ENCODE assay signal across 1 cellular context in genomic region chr12:106131671-106132070, GRCh38.
TF ChIP-seq lines count a peak whose summit lies in the region.

No MANE protein-coding gene starts in this region.

TF ChIP-seq in HepG2, 621 proteins besides CTCF, POLR2A, EP300 and RAD21 (continued from another document):
- TF ChIP-seq ZBTB42 (CRISPR knock-in tag; IDR thresholded peaks at IDR 0.05) (peak; percentile 68; the same call in 1 of the 2 replicates), EHMT2 (IDR thresholded peaks at IDR 0.05; ENCODE audit: borderline replicate concordance, low read depth, low read length) (no peak), ISL2 (CRISPR knock-in tag; IDR thresholded peaks at IDR 0.05) (0 out of 2 replicates have a peak, but pooled peaks have one; percentile 47), PRPF4 (IDR thresholded peaks at IDR 0.05; ENCODE audit: low read depth, low read length, poor library complexity, severe bottlenecking) (no peak), ARID5B (CRISPR knock-in tag; IDR thresholded peaks at IDR 0.05) (peak; percentile 77), FOXA3 (CRISPR knock-in tag; IDR thresholded peaks at IDR 0.05) (peak; percentile 58), HDAC2 (CRISPR knock-in tag; IDR thresholded peaks at IDR 0.05) (0 out of 2 replicates have a peak, but pooled peaks have one; percentile 32), SCMH1 (CRISPR knock-in tag; IDR thresholded peaks at IDR 0.05; ENCODE audit: borderline replicate concordance) (no peak), TAF15 (IDR thresholded peaks at IDR 0.05; ENCODE audit: low read depth, low read length, poor library complexity, severe bottlenecking) (no peak), FOXA1 (IDR thresholded peaks at IDR 0.05) (no peak), FOXA1 (CRISPR knock-in tag; IDR thresholded peaks at IDR 0.05) (0 out of 2 replicates have a peak, but pooled peaks have one; percentile 12), BCL6 (CRISPR knock-in tag; IDR thresholded peaks at IDR 0.05) (peak; percentile 96), SOX6 (IDR thresholded peaks at IDR 0.05) (no peak), SOX6 (CRISPR knock-in tag; IDR thresholded peaks at IDR 0.05) (0 out of 2 replicates have a peak, but pooled peaks have one; percentile 13), HMG20A (CRISPR knock-in tag; IDR thresholded peaks at IDR 0.05; ENCODE audit: borderline replicate concordance) (peak; percentile 64), HMGA1 (CRISPR knock-in tag; conservative IDR thresholded peaks at IDR 0.05) (no peak), RARA (CRISPR knock-in tag; IDR thresholded peaks at IDR 0.05) (peak; percentile 44), KMT2B (CRISPR knock-in tag; IDR thresholded peaks at IDR 0.05) (no peak), HDAC1 (CRISPR knock-in tag; IDR thresholded peaks at IDR 0.05) (no peak)
TF ChIP-seq in HepG2: peak in this region for 30.
